27 cellular contexts compared by ENCODE assay signal in the genomic region with DNA sequence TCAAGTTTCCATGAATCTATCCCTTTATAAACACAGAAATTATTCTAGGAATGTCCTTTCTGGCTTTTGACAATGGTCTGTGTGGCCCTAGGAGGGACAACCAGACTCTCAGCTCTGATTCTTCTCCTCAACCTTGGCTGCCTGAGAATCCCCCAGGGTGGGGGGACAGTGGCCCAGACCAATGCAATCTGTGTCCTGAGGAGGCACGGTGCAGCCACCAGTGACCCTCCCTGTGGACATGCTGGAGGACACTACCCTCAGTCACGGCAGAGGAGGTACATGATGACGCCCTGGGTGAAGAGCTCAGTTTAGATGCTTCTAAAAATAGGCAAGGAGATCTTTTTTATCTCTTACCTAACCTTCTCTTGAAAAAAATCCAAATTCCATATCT.
"Had no signal": no experiment of that assay in that cellular context is flagged by ENCODE, and none has a peak within 500 bp of the region (broad histone marks: within the 10 kb centered on the region; RNA-seq: fewer than 3 reads in every experiment).

No MANE protein-coding gene starts in this region.

- H2AFZ ChIP-seq: hepatocyte, parathyroid adenoma had no signal

- H3K79me2 ChIP-seq: hepatocyte, parathyroid adenoma had no signal

- H3K9me3 ChIP-seq: colonic mucosa, gastrocnemius medialis, lower lobe of right lung, right lobe of liver, uterus had no signal

- H3K4me2 ChIP-seq: hepatocyte had no signal

- H3K27me3 ChIP-seq: brain microvascular endothelial cell, colonic mucosa, gastrocnemius medialis, hepatocyte, right lobe of liver, uterus had no signal

- ATAC-seq: left colon; stimulated activated effector memory CD8-positive, alpha-beta T cell treated with anti-CD3 and anti-CD28 coated beads, Interleukin-12 subunit alpha, Interleukin-12 subunit beta, amount 100 ng/mL, for 72 hours had no signal

- DNase-seq: activated CD4-positive, alpha-beta memory T cell treated with anti-CD3 and anti-CD28 coated beads, Interleukin-2, amount 10 ng/mL, durations not matched to agents 7 days and 5 days; activated CD4-positive, alpha-beta T cell treated with anti-CD3 and anti-CD28 coated beads for 1 hour; activated CD4-positive, alpha-beta T cell treated with anti-CD3 and anti-CD28 coated beads, Interleukin-2, amount 10 ng/mL, durations not matched to agents 7 days and 5 days; activated CD8-positive, alpha-beta memory T cell treated with anti-CD3 and anti-CD28 coated beads, Interleukin-2, amount 50 U/mL, for 48 hours; activated gamma-delta T cell; activated naive CD4-positive, alpha-beta T cell treated with anti-CD3 and anti-CD28 coated beads, Interleukin-2, amount 10 ng/mL, durations not matched to agents 7 days and 5 days; activated naive CD8-positive, alpha-beta T cell treated with anti-CD3 and anti-CD28 coated beads, Interleukin-2, amount 10 ng/mL, durations not matched to agents 7 days and 5 days; activated T-cell treated with anti-CD3 and anti-CD28 coated beads, Interleukin-2, amount 50 U/mL, for 24 hours; brain microvascular endothelial cell; central memory CD4-positive, alpha-beta T cell; colonic mucosa; effector memory CD4-positive, alpha-beta T cell; gastrocnemius medialis; glutamatergic neuron; islet precursor cell; left colon; lower lobe of right lung; mesenchymal stem cell; right lobe of liver; stimulated activated CD4-positive, alpha-beta T cell treated with anti-CD3 and anti-CD28 coated beads, Interleukin-4, amount 100 ng/mL, for 24 hours; T-helper 2 cell; uterus had no signal

- H3K9ac ChIP-seq: parathyroid adenoma had no signal

- FAIRE-seq: astrocyte had no signal

- H3K4me1 ChIP-seq: colonic mucosa, lower lobe of right lung, parathyroid adenoma, right lobe of liver, uterus had no signal

- H3K4me3 ChIP-seq: colonic mucosa, gastrocnemius medialis, hepatocyte, lower lobe of right lung, right lobe of liver, skin epidermis, uterus had no signal

- H3K36me3 ChIP-seq: brain microvascular endothelial cell, colonic mucosa, gastrocnemius medialis, lower lobe of right lung, uterus had no signal

- H3K27ac ChIP-seq: brain microvascular endothelial cell, colonic mucosa, gastrocnemius medialis, hepatocyte, lower lobe of right lung, parathyroid adenoma, right lobe of liver, skin epidermis, uterus had no signal
